8 cellular contexts compared by ENCODE assay signal in genomic region chr11:122108192-122108799, GRCh38. TPM values are rescaled to one million over a fixed set of nuclear protein-coding genes. Genes with fewer than 3 reads are reported as not detected.
DNase-seq lines count a peak whose midpoint lies in the region; ATAC-seq, FAIRE-seq and TF ChIP-seq lines count a peak whose summit lies in the region.

No MANE protein-coding gene starts in this region.

- no peak overlapping the region for H3K4me3 ChIP-seq in bronchial epithelial cell (ENCODE audit: low read depth, low read length)

- H3K4me1 Mint-ChIP-seq in mesothelial cell of epicardium, result peaks cover 2% of the 10 kb centered on the region
- H3K4me1 Mint-ChIP-seq in stimulated activated naive B cell treated with anti-CD40 and anti-IgM and Interleukin-4, amounts not matched to agents 10 μg/mL and 1 μg/mL and 100 μg/mL, for 72 hours, result no peaks in the 10 kb centered on the region

- H3K27me3 ChIP-seq in bronchial epithelial cell (ENCODE audit: control insufficient read depth, insufficient read depth, low read length), result no peaks in the 10 kb centered on the region

- no peak for ATAC-seq in stimulated activated naive B cell treated with anti-CD40 and anti-IgM and Interleukin-4, amounts not matched to agents 10 μg/mL and 1 μg/mL and 100 μg/mL, for 72 hours (replicated peaks)

- DNase-seq in activated CD4-positive, alpha-beta T cell treated with anti-CD3 and anti-CD28 coated beads for 48 hours, result peak; percentile 29
- DNase-seq in activated CD4-positive, alpha-beta T cell treated with anti-CD3 and anti-CD28 coated beads for 4 hours, result no peak
- peak; percentile 60 for DNase-seq in NCI-H1105 (lab: John Stamatoyannopoulos, UW)
- peak; percentile 44 for DNase-seq in bronchial epithelial cell (ENCODE audit: low read depth)
- no peak for DNase-seq in mesothelial cell of epicardium (ENCODE audit: low spot score in 2 of 2, unreplicated experiment in 2 of 2)
- DNase-seq in cerebellar cortex (ENCODE audit: low spot score), result no peak
- DNase-seq in NCI-H128 (lab: John Stamatoyannopoulos, UW; ENCODE audit: unreplicated experiment), result no peak
- DNase-seq in stimulated activated naive B cell treated with anti-CD40 and anti-IgM and Interleukin-4, amounts not matched to agents 10 μg/mL and 1 μg/mL and 100 μg/mL, for 72 hours, result no peak

- no peaks in the 10 kb centered on the region for H3K36me3 ChIP-seq in bronchial epithelial cell (ENCODE audit: control insufficient read depth, insufficient read depth, low read length)

- H3K9me3 Mint-ChIP-seq in mesothelial cell of epicardium, result no peaks in the 10 kb centered on the region
- peaks cover 1 to 4% of the 10 kb centered on the region in 2 donors for H3K9me3 Mint-ChIP-seq in stimulated activated naive B cell treated with anti-CD40 and anti-IgM and Interleukin-4, amounts not matched to agents 10 μg/mL and 1 μg/mL and 100 μg/mL, for 72 hours

- no peaks in the 10 kb centered on the region for H3K27me3 Mint-ChIP-seq in mesothelial cell of epicardium (ENCODE audit: low read depth)
- H3K27me3 Mint-ChIP-seq in stimulated activated naive B cell treated with anti-CD40 and anti-IgM and Interleukin-4, amounts not matched to agents 10 μg/mL and 1 μg/mL and 100 μg/mL, for 72 hours, result peaks cover 23 to 26% of the 10 kb centered on the region in 2 donors

- H3K4me3 Mint-ChIP-seq in mesothelial cell of epicardium, result no peak overlapping the region
- no peak overlapping the region for H3K4me3 Mint-ChIP-seq in stimulated activated naive B cell treated with anti-CD40 and anti-IgM and Interleukin-4, amounts not matched to agents 10 μg/mL and 1 μg/mL and 100 μg/mL, for 72 hours

- TF ChIP-seq CTCF in bronchial epithelial cell (IDR thresholded peaks at IDR 0.05; ENCODE audit: insufficient read depth, low read length, severe bottlenecking) (peak; percentile 71), mesothelial cell of epicardium (IDR thresholded peaks at IDR 0.05; ENCODE audit: unreplicated experiment) (peak; percentile 50)

- H3K36me3 Mint-ChIP-seq in mesothelial cell of epicardium, result no peaks in the 10 kb centered on the region
- no peaks in the 10 kb centered on the region for H3K36me3 Mint-ChIP-seq in stimulated activated naive B cell treated with anti-CD40 and anti-IgM and Interleukin-4, amounts not matched to agents 10 μg/mL and 1 μg/mL and 100 μg/mL, for 72 hours

- H3K27ac Mint-ChIP-seq in mesothelial cell of epicardium, result no peak overlapping the region
- H3K27ac Mint-ChIP-seq in stimulated activated naive B cell treated with anti-CD40 and anti-IgM and Interleukin-4, amounts not matched to agents 10 μg/mL and 1 μg/mL and 100 μg/mL, for 72 hours, result no peak overlapping the region

- no peak for FAIRE-seq in bronchial epithelial cell (lab: Jason Lieb, UNC)

RNA-seq across cellular contexts. Expression of gene BLID, which starts 7.7 kb away (rescaled TPM):
- total RNA-seq in bronchial epithelial cell, result not detected in 2 replicates
- total RNA-seq in mesothelial cell of epicardium, result 1.0 to 1.4 TPM (median 1.2 TPM) in 3 replicates

Comparison
In these comparisons a context has a peak if more than half of its experiments do, and no peak if none do; other contexts are left out.
1. DNase-seq: peak in activated CD4-positive, alpha-beta T cell treated with anti-CD3 and anti-CD28 coated beads for 48 hours (single experiment), NCI-H1105 (single experiment) and bronchial epithelial cell (single experiment); none in activated CD4-positive, alpha-beta T cell treated with anti-CD3 and anti-CD28 coated beads for 4 hours (0 of 2), mesothelial cell of epicardium (0 of 2), cerebellar cortex (single experiment), NCI-H128 (single experiment) and stimulated activated naive B cell treated with anti-CD40 and anti-IgM and Interleukin-4, amounts not matched to agents 10 μg/mL and 1 μg/mL and 100 μg/mL, for 72 hours (single experiment).